ENCODE assay signal across 24 cellular contexts in the genomic region with DNA sequence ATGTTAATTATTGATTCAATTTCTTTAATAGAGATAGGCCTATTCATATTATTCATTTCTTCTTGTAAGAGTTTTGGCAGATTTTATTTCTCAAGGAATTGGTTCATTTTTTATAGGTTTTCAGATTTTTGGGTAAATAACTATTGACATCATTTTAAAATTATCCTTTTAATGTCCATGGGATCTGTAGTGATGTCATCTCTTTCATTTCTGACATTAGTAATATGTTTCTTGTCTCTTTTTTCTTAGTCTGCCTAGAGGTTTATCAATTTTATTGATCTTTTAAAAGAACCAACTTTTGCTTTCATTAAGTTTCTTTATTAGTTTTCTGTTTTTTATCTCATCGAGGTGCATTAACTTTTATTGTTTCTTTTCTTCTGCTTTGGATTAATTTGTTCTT.
"Had no signal": no experiment of that assay in that cellular context is flagged by ENCODE, and none has a peak within 500 bp of the region (broad histone marks: within the 10 kb centered on the region; RNA-seq: fewer than 3 reads in every experiment).

No MANE protein-coding gene starts in this region.

- DNase-seq: activated CD4-positive, alpha-beta memory T cell treated with anti-CD3 and anti-CD28 coated beads, Interleukin-2, amount 10 ng/mL, durations not matched to agents 7 days and 5 days; activated CD4-positive, alpha-beta T cell treated with anti-CD3 and anti-CD28 coated beads, Interleukin-2, amount 10 ng/mL, durations not matched to agents 24 days and 14 days; activated effector memory CD4-positive, alpha-beta T cell treated with anti-CD3 and anti-CD28 coated beads, Interleukin-2, amount 50 U/mL, for 16 hours; aorta; caudate nucleus; dermis blood vessel endothelial cell; effector memory CD8-positive, alpha-beta T cell; esophagus squamous epithelium; head of caudate nucleus; islet precursor cell; left colon; mesenchymal stem cell; pancreas; right cardiac atrium; stimulated activated CD4-positive, alpha-beta T cell treated with anti-CD3 and anti-CD28 coated beads, Interleukin-2, amount 100 ng/mL, for 24 hours; stimulated activated naive CD8-positive, alpha-beta T cell treated with anti-CD3 and anti-CD28 coated beads, Interleukin-15, amount 100 ng/mL, for 72 hours; transverse colon; uterus had no signal

- H3K4me1 ChIP-seq: gastroesophageal sphincter, uterus had no signal

- H3K36me3 ChIP-seq: pancreas, transverse colon, uterus had no signal

- ATAC-seq: activated CD4-positive, CD25-positive, alpha-beta regulatory T cell treated with anti-CD3 and anti-CD28 coated beads, Interleukin-2, amount 50 U/mL, for 24 hours; activated naive CD4-positive, alpha-beta T cell treated with anti-CD3 and anti-CD28 coated beads, Interleukin-2, amount 50 U/mL, for 72 hours; effector memory CD8-positive, alpha-beta T cell; gastroesophageal sphincter; left colon; pancreas; right cardiac atrium; stimulated activated effector memory CD8-positive, alpha-beta T cell treated with anti-CD3 and anti-CD28 coated beads, Interleukin-12 subunit alpha, Interleukin-12 subunit beta, amount 100 ng/mL, for 72 hours; stimulated activated naive CD8-positive, alpha-beta T cell treated with anti-CD3 and anti-CD28 coated beads, Interleukin-15, amount 100 ng/mL, for 72 hours had no signal

- H3K27ac ChIP-seq: gastroesophageal sphincter, pancreas, transverse colon, uterus, VCaP had no signal

- H3K27me3 ChIP-seq: esophagus squamous epithelium, gastroesophageal sphincter, pancreas, transverse colon, uterus had no signal

- H3K4me3 ChIP-seq: esophagus squamous epithelium, gastroesophageal sphincter, pancreas, skin epidermis, transverse colon, uterus had no signal

- H3K9me3 ChIP-seq: esophagus squamous epithelium, gastroesophageal sphincter, pancreas had no signal
